In the genomic region with DNA sequence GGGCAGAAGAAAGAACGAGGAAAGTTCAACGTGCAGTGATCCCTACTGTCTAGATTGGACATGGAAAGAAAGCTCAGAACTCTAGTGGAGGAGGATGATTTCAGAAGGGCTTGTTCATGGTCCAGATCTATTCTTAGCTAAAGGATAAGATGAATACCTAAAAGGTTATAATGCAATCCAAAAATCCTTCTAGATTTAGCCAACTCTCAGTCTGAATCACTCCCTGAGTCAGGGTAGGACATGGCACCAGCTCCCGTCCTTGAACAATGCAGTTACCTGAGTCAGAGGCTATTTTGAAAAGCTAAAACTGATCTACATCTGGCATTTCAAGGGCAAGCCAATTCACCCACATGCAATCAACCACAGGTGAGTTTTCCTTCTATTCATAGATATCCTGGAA, we compare ENCODE assay signal across 16 cellular contexts. TPM values are rescaled to one million over a fixed set of nuclear protein-coding genes. Genes with fewer than 3 reads are reported as not detected.
A peak's percentile ranks its signal among the peaks of the same experiment; 100 is the strongest.
DNase-seq lines count a peak whose midpoint lies in the region; ATAC-seq and TF ChIP-seq lines count a peak whose summit lies in the region.
"Had no signal": no experiment of that assay in that cellular context is flagged by ENCODE, and none has a peak within 500 bp of the region (broad histone marks: within the 10 kb centered on the region; RNA-seq: fewer than 3 reads in every experiment).

No MANE protein-coding gene starts in this region.

- H2BK15ac ChIP-seq in mesenchymal stem cell (ENCODE audit: low read depth, poor library complexity, severe bottlenecking), result no peak overlapping the region

- peaks cover 12% of the 10 kb centered on the region; the same call in 1 of the 2 replicates for H3K79me2 ChIP-seq in PC-3 (ENCODE audit: low read length)

- no peak overlapping the region for H3K4me3 Mint-ChIP-seq in progenitor cell of endocrine pancreas (ENCODE audit: low read depth)
- H3K4me3 Mint-ChIP-seq: activated naive CD4-positive, alpha-beta T cell treated with anti-CD3 and anti-CD28 coated beads, Interleukin-2, amount 50 U/mL, for 24 hours; B cell; mesothelial cell of epicardium had no signal

- no peaks in the 10 kb centered on the region for H3K36me3 Mint-ChIP-seq in progenitor cell of endocrine pancreas (ENCODE audit: insufficient read depth)
- H3K36me3 Mint-ChIP-seq: mesothelial cell of epicardium had no signal

- H3K4ac ChIP-seq in mesenchymal stem cell (ENCODE audit: low read depth in 1 of 2, low read length in 2 of 2), result no peak overlapping the region

- H3K4me3 ChIP-seq in PC-3 (ENCODE audit: low read length) (peak overlapping the region; percentile 10; the same call in 1 of the 2 replicates), epithelial cell of esophagus (ENCODE audit: low read length) (no peak overlapping the region), mesenchymal stem cell (ENCODE audit: insufficient read depth in 1 of 2, low read depth in 1 of 2, low read length in 2 of 2) (peak overlapping the region in 1 of 2 experiments; percentile 43)
- H3K4me3 ChIP-seq: esophagus squamous epithelium, testis had no signal

- H4K20me1 ChIP-seq in PC-3 (ENCODE audit: low read length), result no peaks in the 10 kb centered on the region

- peaks cover 17% of the 10 kb centered on the region for H3F3A ChIP-seq in PC-3 (ENCODE audit: low read length, unreplicated experiment)

- H3K9me3 ChIP-seq in PC-3 (ENCODE audit: low read length) (no peaks in the 10 kb centered on the region), mesenchymal stem cell (ENCODE audit: control insufficient read depth, low read length) (no peaks in the 10 kb centered on the region)
- H3K9me3 ChIP-seq: esophagus squamous epithelium, testis had no signal

- no peaks in the 10 kb centered on the region for H3K36me3 ChIP-seq in PC-3 (ENCODE audit: low read depth, low read length)
- H3K36me3 ChIP-seq in mesenchymal stem cell (ENCODE audit: control insufficient read depth in 1 of 2, insufficient read depth in 2 of 2, low read depth in 1 of 2, low read length in 2 of 2), result no peaks in the 10 kb centered on the region
- H3K36me3 ChIP-seq: esophagus squamous epithelium had no signal

- POLR2A ChIA-PET in PC-3 (lab: Charles Lee; ENCODE audit: unreplicated experiment), result interaction anchor here (0.5 kb wide), 2 partner anchors 24 to 529 kb away, joined by 3 to 4 read pairs; no protein-coding TSS in a partner anchor

- H3K4me1 ChIP-seq in PC-3 (ENCODE audit: insufficient read depth, low read length) (peaks cover 59% of the 10 kb centered on the region), mesenchymal stem cell (ENCODE audit: control insufficient read depth, insufficient read depth, low read depth, low read length) (peaks cover 20% of the 10 kb centered on the region)

- H3K27ac ChIP-seq in PC-3 (ENCODE audit: low read length) (peak overlapping the region; percentile 99), mesenchymal stem cell (ENCODE audit: low read length, poor library complexity, severe bottlenecking) (peak overlapping the region; percentile 18)
- H3K27ac ChIP-seq: esophagus squamous epithelium, testis, VCaP had no signal

- H3K9me2 ChIP-seq in PC-3 (replicated peaks; ENCODE audit: low read length), result no peaks in the 10 kb centered on the region

- peak; percentile 13 for DNase-seq in EL
- peak; percentile 93 for DNase-seq in PC-3
- peak; percentile 94 for DNase-seq in epithelial cell of esophagus (ENCODE audit: low read depth)
- no peak for DNase-seq in mesenchymal stem cell
- DNase-seq in OCI-M1 (lab: John Stamatoyannopoulos, UW), result no peak
- DNase-seq in progenitor cell of endocrine pancreas (ENCODE audit: low spot score, unreplicated experiment), result no peak
- no peak for DNase-seq in activated T-cell treated with anti-CD3 and anti-CD28 coated beads, Interleukin-2, amount 50 U/mL, for 1 hour
- DNase-seq: DMS 273 treated with DMSO at 0.1 percent for 48 hours, esophagus squamous epithelium, MV-4-11, testis had no signal

- H2AFZ ChIP-seq in PC-3 (ENCODE audit: low read length), result no peak overlapping the region
- H2AFZ ChIP-seq in mesenchymal stem cell (ENCODE audit: low read depth, low read length), result no peak overlapping the region

- H2AK5ac ChIP-seq in mesenchymal stem cell (ENCODE audit: low read length, severe bottlenecking), result peak overlapping the region; percentile 49

- H2BK12ac ChIP-seq in mesenchymal stem cell (ENCODE audit: low read length in 2 of 2), result no peak overlapping the region

- H3K27me3 Mint-ChIP-seq in progenitor cell of endocrine pancreas, result no peaks in the 10 kb centered on the region
- H3K27me3 Mint-ChIP-seq: activated naive CD4-positive, alpha-beta T cell treated with anti-CD3 and anti-CD28 coated beads, Interleukin-2, amount 50 U/mL, for 24 hours had no signal

- ATAC-seq in PC-3 (peak; percentile 48), HG03280 (IDR thresholded peaks at IDR 0.05; ENCODE audit: unreplicated experiment) (no peak)

- H3K4me2 ChIP-seq in PC-3 (ENCODE audit: low read length) (peak overlapping the region; percentile 75), mesenchymal stem cell (ENCODE audit: low read length, poor library complexity, severe bottlenecking) (no peak overlapping the region)

- no TSS peak for BruUV-seq in PC-3 (replicated peaks; lab: Mats Ljungman, UMichigan)

- H4K91ac ChIP-seq in mesenchymal stem cell (ENCODE audit: low read length), result no peak overlapping the region

- H3K9ac ChIP-seq in PC-3 (ENCODE audit: low read length), result peak overlapping the region; percentile 87
- peak overlapping the region; percentile 8 for H3K9ac ChIP-seq in mesenchymal stem cell (ENCODE audit: low read length)

- intact Hi-C loops in PC-3 (cut with micrococcal nuclease), result loop anchor here (5.0 kb wide), 1 partner anchor 80 kb away; no protein-coding TSS in a partner anchor

- H4K8ac ChIP-seq in mesenchymal stem cell (ENCODE audit: low read length), result no peak overlapping the region

- TF ChIP-seq CTCF in PC-3 (conservative IDR thresholded peaks at IDR 0.05; ENCODE audit: low read depth, low read length) (no peak), epithelial cell of esophagus (IDR thresholded peaks at IDR 0.05; ENCODE audit: insufficient read depth, low read depth, low read length, missing control alignments) (no peak), progenitor cell of endocrine pancreas (IDR thresholded peaks at IDR 0.05; ENCODE audit: unreplicated experiment) (no peak)

- peaks cover 7% of the 10 kb centered on the region for H3K4me1 Mint-ChIP-seq in progenitor cell of endocrine pancreas (ENCODE audit: low read depth)

- H3K9me3 Mint-ChIP-seq in progenitor cell of endocrine pancreas (ENCODE audit: low read depth), result no peaks in the 10 kb centered on the region
- H3K9me3 Mint-ChIP-seq: activated naive CD4-positive, alpha-beta T cell treated with anti-CD3 and anti-CD28 coated beads, Interleukin-2, amount 50 U/mL, for 24 hours had no signal

- no peak overlapping the region for H3K23ac ChIP-seq in mesenchymal stem cell (ENCODE audit: low read length in 2 of 2)

- H3K79me1 ChIP-seq in mesenchymal stem cell (replicated peaks; ENCODE audit: low read length, poor library complexity, severe bottlenecking), result peaks cover 30% of the 10 kb centered on the region

- H3K27ac Mint-ChIP-seq in progenitor cell of endocrine pancreas, result no peak overlapping the region
- H3K27ac Mint-ChIP-seq: activated naive CD4-positive, alpha-beta T cell treated with anti-CD3 and anti-CD28 coated beads, Interleukin-2, amount 50 U/mL, for 24 hours; B cell; mesothelial cell of epicardium had no signal

- CTCF ChIA-PET in PC-3 (lab: Charles Lee), result no interaction called here

- no peak overlapping the region for H3K14ac ChIP-seq in mesenchymal stem cell (ENCODE audit: low read length in 2 of 2)

- H3K27me3 ChIP-seq in PC-3 (ENCODE audit: low read length) (no peaks in the 10 kb centered on the region), mesenchymal stem cell (ENCODE audit: control insufficient read depth in 1 of 2, insufficient read depth in 1 of 2, low read length in 2 of 2) (no peaks in the 10 kb centered on the region)
- H3K27me3 ChIP-seq: esophagus squamous epithelium, testis had no signal

- no peak overlapping the region for H2BK5ac ChIP-seq in mesenchymal stem cell (ENCODE audit: low read depth, low read length, poor library complexity, severe bottlenecking)

- H2BK120ac ChIP-seq in mesenchymal stem cell (ENCODE audit: low read depth, low read length), result no peak overlapping the region

- no peak overlapping the region for H3K18ac ChIP-seq in mesenchymal stem cell (ENCODE audit: low read depth in 1 of 2, low read length in 2 of 2)

- WGBS in mesenchymal stem cell, result 81% methylated on average over 3 of the region's 3 CpGs

RNA-seq across cellular contexts. Expression of gene HIVEP3, which starts 38.8 kb away (rescaled TPM):
- 8.4 and 9.8 TPM in 2 replicates for total RNA-seq in PC-3 (2014; rRNA removed)
- 3.5 TPM for polyA plus RNA-seq in mesenchymal stem cell (2013, experiment 1 of 2)
- polyA plus RNA-seq in mesenchymal stem cell (2013, experiment 2 of 2), result 3.6 TPM
- 1.1 and 1.6 TPM in 2 replicates for total RNA-seq in progenitor cell of endocrine pancreas

Comparison
In these comparisons a context has a peak if more than half of its experiments do, and no peak if none do; other contexts are left out.
1. DNase-seq: peak in EL (single experiment), PC-3 (single experiment) and epithelial cell of esophagus (single experiment); none in mesenchymal stem cell (single experiment), OCI-M1 (single experiment), progenitor cell of endocrine pancreas (single experiment) and activated T-cell treated with anti-CD3 and anti-CD28 coated beads, Interleukin-2, amount 50 U/mL, for 1 hour (single experiment).